In the genomic region with DNA sequence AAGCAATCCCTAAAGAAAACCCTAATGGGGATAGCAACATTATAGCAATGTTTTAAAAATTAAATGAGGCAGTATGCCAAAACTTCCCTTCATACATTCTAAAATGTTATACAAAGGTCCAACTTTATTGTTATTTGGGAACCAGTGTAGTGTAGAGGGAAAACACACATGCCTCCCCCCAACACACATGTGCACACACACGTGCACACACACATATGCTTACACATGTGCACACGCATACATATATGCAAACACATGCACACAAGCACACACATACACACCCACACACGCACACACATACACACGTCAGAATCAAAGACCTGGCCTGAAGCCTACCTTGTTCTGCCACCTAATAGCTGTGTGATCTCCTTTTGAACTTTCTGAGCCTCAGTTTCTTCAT, we compare ENCODE assay signal across 7 cellular contexts.
"Had no signal": no experiment of that assay in that cellular context is flagged by ENCODE, and none has a peak within 500 bp of the region (broad histone marks: within the 10 kb centered on the region; RNA-seq: fewer than 3 reads in every experiment).

No MANE protein-coding gene starts in this region.

- H3K36me3 Mint-ChIP-seq: IgD-negative memory B cell had no signal

- FAIRE-seq: HTR-8/SVneo had no signal

- H3K27ac Mint-ChIP-seq: IgD-negative memory B cell had no signal

- H3K9me3 Mint-ChIP-seq: IgD-negative memory B cell had no signal

- DNase-seq: GM23248, GOT3, H7, HCEC 1CT, KBM-7 had no signal

- H3K9ac ChIP-seq: GM23248 had no signal

- H2AFZ ChIP-seq: GM23248 had no signal

- H3K27ac ChIP-seq: GM23248 had no signal

- H3K4me1 Mint-ChIP-seq: IgD-negative memory B cell had no signal

- H3K4me3 ChIP-seq: GM23248 had no signal

- H3K4me3 Mint-ChIP-seq: IgD-negative memory B cell had no signal
